ENCODE assay signal across 16 cellular contexts in genomic region chr19:50419580-50420035, GRCh38. TPM values are rescaled to one million over a fixed set of nuclear protein-coding genes. Genes with fewer than 3 reads are reported as not detected.
DNase-seq lines count a peak whose midpoint lies in the region; ATAC-seq and TF ChIP-seq lines count a peak whose summit lies in the region.
"Had no signal": no experiment of that assay in that cellular context is flagged by ENCODE, and none has a peak within 500 bp of the region (broad histone marks: within the 10 kb centered on the region; RNA-seq: fewer than 3 reads in every experiment).

No MANE protein-coding gene starts in this region.

- no peak for TF ChIP-seq CTCF in endodermal cell (conservative IDR thresholded peaks at IDR 0.05)

- H3K4me1 ChIP-seq in endodermal cell (ENCODE audit: control insufficient read depth, insufficient read depth, low read length) = no peaks in the 10 kb centered on the region
- H3K4me1 ChIP-seq: HAP-1, parathyroid adenoma had no signal

- 25 to 40% methylated on average over 1 to 7 of the region's 8 CpGs for WGBS in endodermal cell (ENCODE audit: insufficient coverage in 1 of 2, insufficient read length in 1 of 2), 2 experiments

- no peak overlapping the region for H3K4me3 ChIP-seq in endodermal cell (ENCODE audit: low read length)
- H3K4me3 ChIP-seq: coronary artery, esophagus muscularis mucosa, HAP-1, testis had no signal

- H3K9ac ChIP-seq in endodermal cell (ENCODE audit: extremely low read depth, low read length, poor library complexity, severe bottlenecking) = no peak overlapping the region
- H3K9ac ChIP-seq: parathyroid adenoma had no signal

- peaks cover 13% of the 10 kb centered on the region for H3K27me3 Mint-ChIP-seq in endodermal cell (ENCODE audit: insufficient read depth)

- no peak overlapping the region for H3K27ac Mint-ChIP-seq in endodermal cell
- H3K27ac Mint-ChIP-seq in stimulated activated effector memory CD8-positive, alpha-beta T cell treated with anti-CD3 and anti-CD28 coated beads, Interleukin-12 subunit alpha, Interleukin-12 subunit beta, amount 100 ng/mL, for 72 hours = peak overlapping the region; percentile 35
- H3K27ac Mint-ChIP-seq: activated CD4-positive, alpha-beta T cell treated with anti-CD3 and anti-CD28 coated beads for 36 hours had no signal

- H3K4me1 Mint-ChIP-seq in endodermal cell = peaks cover 13% of the 10 kb centered on the region
- H3K4me1 Mint-ChIP-seq in stimulated activated effector memory CD8-positive, alpha-beta T cell treated with anti-CD3 and anti-CD28 coated beads, Interleukin-12 subunit alpha, Interleukin-12 subunit beta, amount 100 ng/mL, for 72 hours = peaks cover 24% of the 10 kb centered on the region

- peak; percentile 78 for DNase-seq in NAMALWA (ENCODE audit: low spot score)
- DNase-seq in endodermal cell = peak; percentile 72
- DNase-seq in stimulated activated effector memory CD8-positive, alpha-beta T cell treated with anti-CD3 and anti-CD28 coated beads, Interleukin-12 subunit alpha, Interleukin-12 subunit beta, amount 100 ng/mL, for 72 hours (ENCODE audit: low spot score in 2 of 2) = no peak
- DNase-seq in NCI-H2196 treated with DMSO at 0.1 percent for 48 hours (lab: John Stamatoyannopoulos, UW; ENCODE audit: unreplicated experiment) = no peak
- no peak for DNase-seq in activated CD4-positive, alpha-beta T cell treated with anti-CD3 and anti-CD28 coated beads for 4 hours
- DNase-seq: activated CD4-positive, alpha-beta T cell treated with anti-CD3 and anti-CD28 coated beads for 36 hours; amygdala; hypothalamus; NCI-H2171; testis had no signal

- no peak overlapping the region for H3K27ac ChIP-seq in endodermal cell (ENCODE audit: low read depth, low read length)
- H3K27ac ChIP-seq: coronary artery, esophagus muscularis mucosa, parathyroid adenoma, testis had no signal

- H3K4me3 Mint-ChIP-seq in endodermal cell = peak overlapping the region; percentile 29
- peak overlapping the region; percentile 41 for H3K4me3 Mint-ChIP-seq in stimulated activated effector memory CD8-positive, alpha-beta T cell treated with anti-CD3 and anti-CD28 coated beads, Interleukin-12 subunit alpha, Interleukin-12 subunit beta, amount 100 ng/mL, for 72 hours
- H3K4me3 Mint-ChIP-seq: activated CD4-positive, alpha-beta T cell treated with anti-CD3 and anti-CD28 coated beads for 36 hours had no signal

- H3K27me3 ChIP-seq in endodermal cell (ENCODE audit: control insufficient read depth, insufficient read depth, low read length, poor library complexity, severe bottlenecking) = peaks cover 22% of the 10 kb centered on the region
- H3K27me3 ChIP-seq: testis had no signal

- H3K36me3 ChIP-seq in endodermal cell (ENCODE audit: control insufficient read depth, insufficient read depth, low read length) = no peaks in the 10 kb centered on the region
- H3K36me3 ChIP-seq: esophagus muscularis mucosa had no signal

- H3K36me3 Mint-ChIP-seq in endodermal cell (ENCODE audit: low read depth) = peaks cover 1% of the 10 kb centered on the region
- H3K36me3 Mint-ChIP-seq in stimulated activated effector memory CD8-positive, alpha-beta T cell treated with anti-CD3 and anti-CD28 coated beads, Interleukin-12 subunit alpha, Interleukin-12 subunit beta, amount 100 ng/mL, for 72 hours = peaks cover 14% of the 10 kb centered on the region

- TF ChIP-seq POLR2A in GM15510 (IDR thresholded peaks at IDR 0.05; ENCODE audit: borderline replicate concordance, extremely low read depth, insufficient read length) = peak; percentile 47

- H3K9me3 ChIP-seq in endodermal cell (ENCODE audit: control insufficient read depth, low read length) = no peaks in the 10 kb centered on the region
- H3K9me3 ChIP-seq: esophagus muscularis mucosa, HAP-1, testis had no signal

- no peaks in the 10 kb centered on the region for H3K9me3 Mint-ChIP-seq in endodermal cell
- no peaks in the 10 kb centered on the region for H3K9me3 Mint-ChIP-seq in stimulated activated effector memory CD8-positive, alpha-beta T cell treated with anti-CD3 and anti-CD28 coated beads, Interleukin-12 subunit alpha, Interleukin-12 subunit beta, amount 100 ng/mL, for 72 hours

- ATAC-seq in stimulated activated effector memory CD8-positive, alpha-beta T cell treated with anti-CD3 and anti-CD28 coated beads, Interleukin-12 subunit alpha, Interleukin-12 subunit beta, amount 100 ng/mL, for 72 hours = no peak
- no peak for ATAC-seq in GM21717 (IDR thresholded peaks at IDR 0.05; ENCODE audit: unreplicated experiment)
- ATAC-seq: activated CD4-positive, alpha-beta T cell treated with anti-CD3 and anti-CD28 coated beads for 36 hours had no signal

RNA-seq across cellular contexts. Expression of gene SPIB, which starts 0.9 kb away (rescaled TPM):
- total RNA-seq in endodermal cell = 1 to 10 TPM in 1 of 2 donors, under 1 TPM in 1; 0.11 to 2.6 TPM
- polyA plus RNA-seq in endodermal cell (2013, experiment 1 of 2) = 0.68 TPM
- polyA plus RNA-seq in endodermal cell (2013, experiment 2 of 2) = 0.41 TPM

RNA-seq across cellular contexts. Expression of gene MYBPC2, which starts 13.1 kb away (rescaled TPM):
- total RNA-seq in endodermal cell = 1 to 10 TPM; 1.9 to 2.3 TPM
- polyA plus RNA-seq in endodermal cell (2013, experiment 1 of 2) = 0.71 TPM
- polyA plus RNA-seq in endodermal cell (2013, experiment 2 of 2) = 0.62 TPM
- total RNA-seq: esophagus muscularis mucosa had no signal

RNA-seq across cellular contexts. Expression of gene POLD1, which starts 35.5 kb away (rescaled TPM):
- 100 to 1,000 TPM; 106 to 127 TPM for total RNA-seq in endodermal cell
- polyA plus RNA-seq in endodermal cell (2013, experiment 1 of 2) = 68.6 TPM
- polyA plus RNA-seq in endodermal cell (2013, experiment 2 of 2) = 68.1 TPM

RNA-seq across cellular contexts. Expression of gene NR1H2, which starts 43.4 kb away (rescaled TPM):
- total RNA-seq in endodermal cell = 10 to 100 TPM; 40.4 to 42.7 TPM
- polyA plus RNA-seq in endodermal cell (2013, experiment 1 of 2) = 21.3 TPM
- 21.2 TPM for polyA plus RNA-seq in endodermal cell (2013, experiment 2 of 2)

RNA-seq across cellular contexts. Expression of gene NAPSA, which starts 54.2 kb away (rescaled TPM):
- total RNA-seq in endodermal cell = 1 to 10 TPM in 1 of 2 donors, under 1 TPM in 1; 0.91 to 1.5 TPM
- polyA plus RNA-seq in endodermal cell (2013, experiment 1 of 2) = 0.14 TPM
- polyA plus RNA-seq in endodermal cell (2013, experiment 2 of 2) = 0.33 TPM

Comparison
In these comparisons a context has a peak if more than half of its experiments do, and no peak if none do; other contexts are left out.
1. DNase-seq: peak in NAMALWA (single experiment) and endodermal cell (single experiment); none in stimulated activated effector memory CD8-positive, alpha-beta T cell treated with anti-CD3 and anti-CD28 coated beads, Interleukin-12 subunit alpha, Interleukin-12 subunit beta, amount 100 ng/mL, for 72 hours (0 of 2), NCI-H2196 treated with DMSO at 0.1 percent for 48 hours (single experiment) and activated CD4-positive, alpha-beta T cell treated with anti-CD3 and anti-CD28 coated beads for 4 hours (0 of 2).